21 cellular contexts compared by ENCODE assay signal in genomic region chr18:21760321-21760720, GRCh38. TPM values are rescaled to one million over a fixed set of nuclear protein-coding genes. Genes with fewer than 3 reads are reported as not detected.
A peak's percentile ranks its signal among the peaks of the same experiment; 100 is the strongest.
DNase-seq lines count a peak whose midpoint lies in the region; ATAC-seq and TF ChIP-seq lines count a peak whose summit lies in the region.
"Had no signal": no experiment of that assay in that cellular context is flagged by ENCODE, and none has a peak within 500 bp of the region (broad histone marks: within the 10 kb centered on the region; RNA-seq: fewer than 3 reads in every experiment).

No MANE protein-coding gene starts in this region.

- ATAC-seq in GM18868 (IDR thresholded peaks at IDR 0.05; ENCODE audit: unreplicated experiment), result no peak
- ATAC-seq: T-helper 17 cell had no signal

- H3K27ac Mint-ChIP-seq in endodermal cell, result no peak overlapping the region
- H3K27ac Mint-ChIP-seq: mesothelial cell of epicardium, T-helper 17 cell had no signal

- intact Hi-C loops in dorsolateral prefrontal cortex (cut with DNase I), result no loop called here

- H3K27me3 ChIP-seq in endodermal cell (ENCODE audit: control insufficient read depth, insufficient read depth, low read length, poor library complexity, severe bottlenecking) (no peaks in the 10 kb centered on the region), dorsolateral prefrontal cortex (no peaks in the 10 kb centered on the region)
- H3K27me3 ChIP-seq: vagina had no signal

- DNase-seq in DMS 273 treated with DMSO at 0.1 percent for 48 hours (lab: John Stamatoyannopoulos, UW), result peak; percentile 28
- DNase-seq in NCI-H69 (lab: John Stamatoyannopoulos, UW), result peak; percentile 63
- DNase-seq in endodermal cell, result no peak
- DNase-seq in myocyte (ENCODE audit: low read depth), result peak; percentile 23
- no peak for DNase-seq in dorsolateral prefrontal cortex
- DNase-seq in SIG-M5 treated with dmso at 0.1 percent for 504 hours (lab: John Stamatoyannopoulos, UW; ENCODE audit: unreplicated experiment), result no peak
- no peak for DNase-seq in NCI-H2227 treated with DMSO at 0.1 percent for 48 hours (lab: John Stamatoyannopoulos, UW)
- DNase-seq: activated CD4-positive, alpha-beta T cell treated with anti-CD3 and anti-CD28 coated beads, Interleukin-2, amount 50 U/mL, for 48 hours; activated naive CD4-positive, alpha-beta T cell treated with Interleukin-2 at 50 U/mL for 16 hours; activated T-cell treated with anti-CD3 and anti-CD28 coated beads for 4 hours; aorta; GOT3; MV-4-11; NCI-H2029; NCI-H510A treated with DMSO at 0.1 percent for 48 hours; retina; substantia nigra; T-helper 17 cell had no signal

- H3K9ac ChIP-seq in endodermal cell (ENCODE audit: extremely low read depth, low read length, poor library complexity, severe bottlenecking), result no peak overlapping the region

- no peaks in the 10 kb centered on the region for H3K9me3 ChIP-seq in endodermal cell (ENCODE audit: control insufficient read depth, low read length)
- H3K9me3 ChIP-seq: vagina had no signal

- H3K27ac ChIP-seq in endodermal cell (ENCODE audit: low read depth, low read length) (peak overlapping the region; percentile 54), dorsolateral prefrontal cortex (no peak overlapping the region)
- H3K27ac ChIP-seq: vagina had no signal

- H3K4me3 ChIP-seq in endodermal cell (ENCODE audit: low read length) (no peak overlapping the region), dorsolateral prefrontal cortex (no peak overlapping the region)
- H3K4me3 ChIP-seq: vagina had no signal

- H3K27me3 Mint-ChIP-seq in endodermal cell (ENCODE audit: insufficient read depth), result no peaks in the 10 kb centered on the region
- H3K27me3 Mint-ChIP-seq: T-helper 17 cell had no signal

- H3K9me3 Mint-ChIP-seq in endodermal cell, result no peaks in the 10 kb centered on the region
- H3K9me3 Mint-ChIP-seq: mesothelial cell of epicardium had no signal

- no peak for TF ChIP-seq CTCF in endodermal cell (conservative IDR thresholded peaks at IDR 0.05)
- TF ChIP-seq CTCF in dorsolateral prefrontal cortex (IDR thresholded peaks at IDR 0.05 in 54 of 56, conservative IDR thresholded peaks at IDR 0.05 in 2 of 56; ENCODE audit: low read depth in 1 of 56, partially characterized antibody in 56 of 56), result no peak

- H3K4me1 ChIP-seq in endodermal cell (ENCODE audit: control insufficient read depth, insufficient read depth, low read length), result no peaks in the 10 kb centered on the region

- H3K4me3 Mint-ChIP-seq in endodermal cell, result no peak overlapping the region
- H3K4me3 Mint-ChIP-seq: mesothelial cell of epicardium, T-helper 17 cell had no signal

- peaks cover 4% of the 10 kb centered on the region for H3K36me3 ChIP-seq in endodermal cell (ENCODE audit: control insufficient read depth, insufficient read depth, low read length)
- H3K36me3 ChIP-seq: vagina had no signal

- peaks cover 38% of the 10 kb centered on the region for H3K4me1 Mint-ChIP-seq in endodermal cell

- H3K36me3 Mint-ChIP-seq in endodermal cell (ENCODE audit: low read depth), result peaks cover 2% of the 10 kb centered on the region

RNA-seq across cellular contexts. Expression of gene MIB1, which starts 19.7 kb away (rescaled TPM):
- 10 to 100 TPM; 66.4 to 75.0 TPM for total RNA-seq in endodermal cell
- polyA plus RNA-seq in endodermal cell (2013, experiment 1 of 2), result 62.3 TPM
- 62.8 TPM for polyA plus RNA-seq in endodermal cell (2013, experiment 2 of 2)
- total RNA-seq in myocyte, result 88.3 and 95.2 TPM in 2 replicates
- polyA plus RNA-seq in myocyte (2012), result 13.6 TPM
- 10 to 100 TPM; 47.7 to 85.3 (median 59.8) TPM for total RNA-seq in dorsolateral prefrontal cortex

RNA-seq across cellular contexts. Expression of gene ABHD3, which starts 55.7 kb away (rescaled TPM):
- total RNA-seq in endodermal cell (10 to 100 TPM; 14.2 to 24.5 TPM), myocyte (1.4 and 2.9 TPM in 2 replicates), dorsolateral prefrontal cortex (10 to 100 TPM in 106 of 120 experiments, 1 to 10 TPM in 14; 7.1 to 49.7 (median 14.0) TPM)
- 12.9 TPM for polyA plus RNA-seq in endodermal cell (2013, experiment 1 of 2)
- 9.8 TPM for polyA plus RNA-seq in endodermal cell (2013, experiment 2 of 2)
- 1.2 TPM for polyA plus RNA-seq in myocyte (2012)

Comparison
In these comparisons a context has a peak if more than half of its experiments do, and no peak if none do; other contexts are left out.
1. DNase-seq: peak in DMS 273 treated with DMSO at 0.1 percent for 48 hours (single experiment), NCI-H69 (single experiment) and myocyte (single experiment); none in endodermal cell (single experiment), dorsolateral prefrontal cortex (0 of 10), SIG-M5 treated with dmso at 0.1 percent for 504 hours (single experiment) and NCI-H2227 treated with DMSO at 0.1 percent for 48 hours (single experiment).